In the genomic region with DNA sequence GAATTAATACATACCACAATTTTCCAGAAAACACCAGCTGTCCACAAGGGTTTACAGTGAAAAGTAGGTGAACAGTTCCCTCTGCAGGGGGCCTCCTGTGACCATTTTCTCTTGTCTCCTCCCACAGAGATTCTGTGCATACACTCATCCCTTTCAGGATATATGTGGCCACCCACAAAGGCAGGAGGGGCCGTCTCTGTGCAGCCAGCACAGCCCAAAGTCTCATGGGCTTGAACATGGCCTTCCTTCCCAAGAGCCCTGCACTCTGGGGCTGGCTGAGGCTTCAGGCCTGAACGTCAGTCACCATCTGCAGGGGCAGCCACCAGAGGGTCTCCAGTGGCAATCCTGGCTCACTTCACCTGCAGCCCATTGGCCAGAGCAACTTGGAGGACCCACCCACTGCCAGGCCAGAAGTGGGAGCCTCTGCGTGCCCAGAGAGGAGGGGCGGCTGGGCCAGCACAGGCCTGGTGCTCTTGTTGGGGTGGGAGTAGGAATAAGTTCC, we compare ENCODE assay signal across 1 cellular context.
TF ChIP-seq lines count a peak whose summit lies in the region.

No MANE protein-coding gene starts in this region.

TF ChIP-seq in HepG2, 621 proteins besides CTCF, POLR2A, EP300 and RAD21 (continued from another document and continues in another):
- no peak for TF ChIP-seq ZNF646 (CRISPR knock-in tag; IDR thresholded peaks at IDR 0.05)
- TF ChIP-seq ZNF274 (CRISPR knock-in tag; IDR thresholded peaks at IDR 0.05) = no peak
- 0 out of 2 replicates have a peak, but pooled peaks have one; percentile 44 for TF ChIP-seq ZNF280D (CRISPR knock-in tag; IDR thresholded peaks at IDR 0.05)
- TF ChIP-seq SMAD1 (CRISPR knock-in tag; IDR thresholded peaks at IDR 0.05; ENCODE audit: borderline replicate concordance, low read depth) = no peak
- no peak for TF ChIP-seq FOXK2 (IDR thresholded peaks at IDR 0.05)
- TF ChIP-seq ELF1 (CRISPR knock-in tag; IDR thresholded peaks at IDR 0.05) = no peak
- TF ChIP-seq, protein P1, sequence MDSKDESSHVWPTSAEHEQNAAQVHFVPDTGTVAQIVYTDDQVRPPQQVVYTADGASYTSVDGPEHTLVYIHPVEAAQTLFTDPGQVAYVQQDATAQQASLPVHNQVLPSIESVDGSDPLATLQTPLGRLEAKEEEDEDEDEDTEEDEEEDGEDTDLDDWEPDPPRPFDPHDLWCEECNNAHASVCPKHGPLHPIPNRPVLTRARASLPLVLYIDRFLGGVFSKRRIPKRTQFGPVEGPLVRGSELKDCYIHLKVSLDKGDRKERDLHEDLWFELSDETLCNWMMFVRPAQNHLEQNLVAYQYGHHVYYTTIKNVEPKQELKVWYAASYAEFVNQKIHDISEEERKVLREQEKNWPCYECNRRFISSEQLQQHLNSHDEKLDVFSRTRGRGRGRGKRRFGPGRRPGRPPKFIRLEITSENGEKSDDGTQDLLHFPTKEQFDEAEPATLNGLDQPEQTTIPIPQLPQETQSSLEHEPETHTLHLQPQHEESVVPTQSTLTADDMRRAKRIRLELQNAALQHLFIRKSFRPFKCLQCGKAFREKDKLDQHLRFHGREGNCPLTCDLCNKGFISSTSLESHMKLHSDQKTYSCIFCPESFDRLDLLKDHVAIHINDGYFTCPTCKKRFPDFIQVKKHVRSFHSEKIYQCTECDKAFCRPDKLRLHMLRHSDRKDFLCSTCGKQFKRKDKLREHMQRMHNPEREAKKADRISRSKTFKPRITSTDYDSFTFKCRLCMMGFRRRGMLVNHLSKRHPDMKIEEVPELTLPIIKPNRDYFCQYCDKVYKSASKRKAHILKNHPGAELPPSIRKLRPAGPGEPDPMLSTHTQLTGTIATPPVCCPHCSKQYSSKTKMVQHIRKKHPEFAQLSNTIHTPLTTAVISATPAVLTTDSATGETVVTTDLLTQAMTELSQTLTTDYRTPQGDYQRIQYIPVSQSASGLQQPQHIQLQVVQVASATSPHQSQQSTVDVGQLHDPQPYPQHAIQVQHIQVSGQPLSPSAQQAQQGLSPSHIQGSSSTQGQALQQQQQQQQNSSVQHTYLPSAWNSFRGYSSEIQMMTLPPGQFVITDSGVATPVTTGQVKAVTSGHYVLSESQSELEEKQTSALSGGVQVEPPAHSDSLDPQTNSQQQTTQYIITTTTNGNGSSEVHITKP (CRISPR knock-in tag; IDR thresholded peaks at IDR 0.05; ENCODE audit: low read depth) = no peak
- no peak for TF ChIP-seq ZKSCAN1 (IDR thresholded peaks at IDR 0.05; ENCODE audit: low read length)
- no peak for TF ChIP-seq IRF1 (CRISPR knock-in tag; IDR thresholded peaks at IDR 0.05; ENCODE audit: low read depth)
- no peak for TF ChIP-seq RFX1 (IDR thresholded peaks at IDR 0.05)
- TF ChIP-seq, protein P2, sequence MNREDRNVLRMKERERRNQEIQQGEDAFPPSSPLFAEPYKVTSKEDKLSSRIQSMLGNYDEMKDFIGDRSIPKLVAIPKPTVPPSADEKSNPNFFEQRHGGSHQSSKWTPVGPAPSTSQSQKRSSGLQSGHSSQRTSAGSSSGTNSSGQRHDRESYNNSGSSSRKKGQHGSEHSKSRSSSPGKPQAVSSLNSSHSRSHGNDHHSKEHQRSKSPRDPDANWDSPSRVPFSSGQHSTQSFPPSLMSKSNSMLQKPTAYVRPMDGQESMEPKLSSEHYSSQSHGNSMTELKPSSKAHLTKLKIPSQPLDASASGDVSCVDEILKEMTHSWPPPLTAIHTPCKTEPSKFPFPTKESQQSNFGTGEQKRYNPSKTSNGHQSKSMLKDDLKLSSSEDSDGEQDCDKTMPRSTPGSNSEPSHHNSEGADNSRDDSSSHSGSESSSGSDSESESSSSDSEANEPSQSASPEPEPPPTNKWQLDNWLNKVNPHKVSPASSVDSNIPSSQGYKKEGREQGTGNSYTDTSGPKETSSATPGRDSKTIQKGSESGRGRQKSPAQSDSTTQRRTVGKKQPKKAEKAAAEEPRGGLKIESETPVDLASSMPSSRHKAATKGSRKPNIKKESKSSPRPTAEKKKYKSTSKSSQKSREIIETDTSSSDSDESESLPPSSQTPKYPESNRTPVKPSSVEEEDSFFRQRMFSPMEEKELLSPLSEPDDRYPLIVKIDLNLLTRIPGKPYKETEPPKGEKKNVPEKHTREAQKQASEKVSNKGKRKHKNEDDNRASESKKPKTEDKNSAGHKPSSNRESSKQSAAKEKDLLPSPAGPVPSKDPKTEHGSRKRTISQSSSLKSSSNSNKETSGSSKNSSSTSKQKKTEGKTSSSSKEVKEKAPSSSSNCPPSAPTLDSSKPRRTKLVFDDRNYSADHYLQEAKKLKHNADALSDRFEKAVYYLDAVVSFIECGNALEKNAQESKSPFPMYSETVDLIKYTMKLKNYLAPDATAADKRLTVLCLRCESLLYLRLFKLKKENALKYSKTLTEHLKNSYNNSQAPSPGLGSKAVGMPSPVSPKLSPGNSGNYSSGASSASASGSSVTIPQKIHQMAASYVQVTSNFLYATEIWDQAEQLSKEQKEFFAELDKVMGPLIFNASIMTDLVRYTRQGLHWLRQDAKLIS (CRISPR knock-in tag; IDR thresholded peaks at IDR 0.05) = no peak
- TF ChIP-seq RFXAP (CRISPR knock-in tag; IDR thresholded peaks at IDR 0.05; ENCODE audit: borderline replicate concordance) = no peak
- TF ChIP-seq SP5 (CRISPR knock-in tag; IDR thresholded peaks at IDR 0.05; ENCODE audit: borderline replicate concordance, low read depth) = no peak
- no peak for TF ChIP-seq GFI1 (CRISPR knock-in tag; IDR thresholded peaks at IDR 0.05; ENCODE audit: borderline replicate concordance)
- no peak for TF ChIP-seq ZSCAN31 (CRISPR knock-in tag; IDR thresholded peaks at IDR 0.05; ENCODE audit: low read depth)
- TF ChIP-seq NFE2L1 (CRISPR knock-in tag; IDR thresholded peaks at IDR 0.05; ENCODE audit: borderline replicate concordance) = no peak
- TF ChIP-seq ZFP36L1 (CRISPR knock-in tag; IDR thresholded peaks at IDR 0.05) = no peak
- no peak for TF ChIP-seq ZNF562 (CRISPR knock-in tag; IDR thresholded peaks at IDR 0.05; ENCODE audit: borderline replicate concordance)
- no peak for TF ChIP-seq AKNA (CRISPR knock-in tag; IDR thresholded peaks at IDR 0.05; ENCODE audit: borderline replicate concordance)
- peak; percentile 25; the same call in 1 of the 2 replicates for TF ChIP-seq NFYC (CRISPR knock-in tag; IDR thresholded peaks at IDR 0.05)
- TF ChIP-seq RBM39 (IDR thresholded peaks at IDR 0.05; ENCODE audit: low read depth, low read length, poor library complexity, severe bottlenecking) = no peak
- peak; percentile 83 for TF ChIP-seq AGO1 (IDR thresholded peaks at IDR 0.05; ENCODE audit: low read depth, low read length, poor library complexity, severe bottlenecking)
